ENCODE assay signal across 20 cellular contexts in genomic region chr4:1959104-1959384, GRCh38. TPM values are rescaled to one million over a fixed set of nuclear protein-coding genes. Genes with fewer than 3 reads are reported as not detected.
DNase-seq lines count a peak whose midpoint lies in the region; ATAC-seq and TF ChIP-seq lines count a peak whose summit lies in the region.
"Had no signal": no experiment of that assay in that cellular context is flagged by ENCODE, and none has a peak within 500 bp of the region (broad histone marks: within the 10 kb centered on the region; RNA-seq: fewer than 3 reads in every experiment).

No MANE protein-coding gene starts in this region.

- H3K9me3 ChIP-seq in left ventricle myocardium inferior (replicated peaks) (no peaks in the 10 kb centered on the region), tibial nerve (no peaks in the 10 kb centered on the region), mesenchymal stem cell (ENCODE audit: control insufficient read depth, low read length) (no peaks in the 10 kb centered on the region)
- H3K9me3 ChIP-seq: A549, MG63 had no signal

- no peak overlapping the region for H3K23ac ChIP-seq in mesenchymal stem cell (ENCODE audit: low read length in 2 of 2)

- no peak overlapping the region for H3K18ac ChIP-seq in mesenchymal stem cell (ENCODE audit: low read depth in 1 of 2, low read length in 2 of 2)

- H2BK12ac ChIP-seq in mesenchymal stem cell (ENCODE audit: low read length in 2 of 2) = no peak overlapping the region

- no peak for TF ChIP-seq POLR2A in tibial nerve (IDR thresholded peaks at IDR 0.05)

- no peak for DNase-seq in left ventricle myocardium inferior
- DNase-seq in cardiac septum (ENCODE audit: low spot score) = no peak
- peak; percentile 13 for DNase-seq in epithelial cell of esophagus (ENCODE audit: low read depth)
- DNase-seq in foreskin melanocyte = no peak
- no peak for DNase-seq in tibial nerve (ENCODE audit: low spot score in 2 of 2)
- no peak for DNase-seq in mesenchymal stem cell
- DNase-seq: AML-193, COR-L47, DMS153, MG63, NCI-H1092, NCI-H1694, NCI-H446 treated with DMSO at 0.1 percent for 48 hours, PC-3 had no signal

- H2BK15ac ChIP-seq in mesenchymal stem cell (ENCODE audit: low read depth, poor library complexity, severe bottlenecking) = no peak overlapping the region

- H3K27me3 ChIP-seq in left ventricle myocardium inferior (ENCODE audit: low read depth) = no peaks in the 10 kb centered on the region
- no peaks in the 10 kb centered on the region for H3K27me3 ChIP-seq in tibial nerve
- H3K27me3 ChIP-seq in mesenchymal stem cell (ENCODE audit: control insufficient read depth in 1 of 2, insufficient read depth in 1 of 2, low read length in 2 of 2) = no peaks in the 10 kb centered on the region
- H3K27me3 ChIP-seq: MG63 had no signal

- no peak overlapping the region for H4K8ac ChIP-seq in mesenchymal stem cell (ENCODE audit: low read length)

- no peak overlapping the region for H2AK5ac ChIP-seq in mesenchymal stem cell (ENCODE audit: low read length, severe bottlenecking)

- ATAC-seq in GM18520 (IDR thresholded peaks at IDR 0.05; ENCODE audit: unreplicated experiment) = no peak
- ATAC-seq: HepG2, PC-3 had no signal

- no peak overlapping the region for H3K9ac ChIP-seq in mesenchymal stem cell (ENCODE audit: low read length)
- H3K9ac ChIP-seq: KMS-11 had no signal

- no peak overlapping the region for H2BK120ac ChIP-seq in mesenchymal stem cell (ENCODE audit: low read depth, low read length)

- H3K4me1 ChIP-seq in left ventricle myocardium inferior (peaks cover 33% of the 10 kb centered on the region), tibial nerve (no peaks in the 10 kb centered on the region), mesenchymal stem cell (ENCODE audit: control insufficient read depth, insufficient read depth, low read depth, low read length) (peaks cover 6% of the 10 kb centered on the region)
- H3K4me1 ChIP-seq: A549 had no signal

- TF ChIP-seq EP300 in tibial nerve (IDR thresholded peaks at IDR 0.05) = no peak

- H3K4me3 ChIP-seq in left ventricle myocardium inferior (no peak overlapping the region), epithelial cell of esophagus (ENCODE audit: low read length) (no peak overlapping the region), tibial nerve (no peak overlapping the region), mesenchymal stem cell (ENCODE audit: insufficient read depth in 1 of 2, low read depth in 1 of 2, low read length in 2 of 2) (no peak overlapping the region)
- H3K4me3 ChIP-seq: A549, MG63 had no signal

- no peak overlapping the region for H3K4ac ChIP-seq in mesenchymal stem cell (ENCODE audit: low read depth in 1 of 2, low read length in 2 of 2)

- peaks cover 70% of the 10 kb centered on the region for H3K36me3 ChIP-seq in left ventricle myocardium inferior
- peaks cover 0 to 98% (median 29%) of the 10 kb centered on the region in 3 donors for H3K36me3 ChIP-seq in tibial nerve
- H3K36me3 ChIP-seq in mesenchymal stem cell (ENCODE audit: control insufficient read depth in 1 of 2, insufficient read depth in 2 of 2, low read depth in 1 of 2, low read length in 2 of 2) = peaks cover 61 to 83% of the 10 kb centered on the region in 2 experiments

- H2AFZ ChIP-seq in mesenchymal stem cell (ENCODE audit: low read depth, low read length) = no peak overlapping the region

- H3K4me2 ChIP-seq in mesenchymal stem cell (ENCODE audit: low read length, poor library complexity, severe bottlenecking) = no peak overlapping the region
- H3K4me2 ChIP-seq: A549, KMS-11 had no signal

- no peak overlapping the region for H4K91ac ChIP-seq in mesenchymal stem cell (ENCODE audit: low read length)

- no peak for TF ChIP-seq CTCF in left ventricle myocardium inferior (IDR thresholded peaks at IDR 0.05; ENCODE audit: borderline replicate concordance)
- TF ChIP-seq CTCF in epithelial cell of esophagus (IDR thresholded peaks at IDR 0.05; ENCODE audit: insufficient read depth, low read depth, low read length, missing control alignments) = no peak
- no peak for TF ChIP-seq CTCF in tibial nerve (IDR thresholded peaks at IDR 0.05)

- no peak overlapping the region for H2BK5ac ChIP-seq in mesenchymal stem cell (ENCODE audit: low read depth, low read length, poor library complexity, severe bottlenecking)

- H3K14ac ChIP-seq in mesenchymal stem cell (ENCODE audit: low read length in 2 of 2) = no peak overlapping the region

- 75 to 82% methylated on average over 5 of the region's 5 CpGs for WGBS in tibial nerve, 2 donors
- WGBS in mesenchymal stem cell = over 99% methylated on average over 5 of the region's 5 CpGs

- H3K27ac ChIP-seq in left ventricle myocardium inferior (replicated peaks) (peak overlapping the region; percentile 68), angular gyrus (ENCODE audit: low read depth, low read length) (peak overlapping the region; percentile 49), tibial nerve (no peak overlapping the region), mesenchymal stem cell (ENCODE audit: low read length, poor library complexity, severe bottlenecking) (no peak overlapping the region)
- H3K27ac ChIP-seq: A549, KMS-11, RWPE1 had no signal

- intact Hi-C loops in left ventricle myocardium inferior (cut with micrococcal nuclease) (no loop called here), cardiac septum (cut with DNase I) (no loop called here)

- H3K79me1 ChIP-seq in mesenchymal stem cell (replicated peaks; ENCODE audit: low read length, poor library complexity, severe bottlenecking) = peaks cover 58% of the 10 kb centered on the region

RNA-seq across cellular contexts. Expression of gene NELFA, which starts 49.7 kb away (rescaled TPM):
- total RNA-seq in left ventricle myocardium inferior (10.2 TPM), cardiac septum (14.7 TPM), tibial nerve (10 to 100 TPM; 32.9 to 43.1 (median 37.5) TPM)
- 14.9 TPM for polyA plus RNA-seq in mesenchymal stem cell (2013, experiment 1 of 2)
- 15.1 TPM for polyA plus RNA-seq in mesenchymal stem cell (2013, experiment 2 of 2)

Comparison
In these comparisons a context has a peak if more than half of its experiments do, and no peak if none do; other contexts are left out.
1. H3K27ac ChIP-seq: peak in left ventricle myocardium inferior (single experiment) and angular gyrus (single experiment); none in tibial nerve (0 of 4) and mesenchymal stem cell (single experiment).